In genomic region chr21:36092676-36093075, GRCh38 we compare ENCODE assay signal across 28 cellular contexts. TPM values are rescaled to one million over a fixed set of nuclear protein-coding genes. Genes with fewer than 3 reads are reported as not detected.
"Had no signal": no experiment of that assay in that cellular context is flagged by ENCODE, and none has a peak within 500 bp of the region (broad histone marks: within the 10 kb centered on the region; RNA-seq: fewer than 3 reads in every experiment).

No MANE protein-coding gene starts in this region.

- H3K36me3 ChIP-seq: adrenal gland, breast epithelium, MG63, SJCRH30 had no signal

- H3K27ac ChIP-seq: adrenal gland, breast epithelium, SJCRH30 had no signal

- H3K4me3 ChIP-seq: adrenal gland, breast epithelium, MG63, SJCRH30 had no signal

- H3K4me2 ChIP-seq: SK-N-SH had no signal

- H3K9me3 ChIP-seq: adrenal gland, breast epithelium, SK-N-SH had no signal

- H3K27me3 ChIP-seq: adrenal gland, breast epithelium, MG63, SJCRH30 had no signal

- H3K9ac ChIP-seq: SK-N-SH had no signal

- H3K4me1 ChIP-seq: breast epithelium, SJCRH30 had no signal

- ATAC-seq: activated CD4-positive, CD25-positive, alpha-beta regulatory T cell treated with anti-CD3 and anti-CD28 coated beads, Interleukin-2, amount 50 U/mL, for 24 hours; activated CD8-positive, alpha-beta T cell treated with anti-CD3 and anti-CD28 coated beads, Interleukin-2, amount 10 ng/mL, durations not matched to agents 7 days and 5 days; Right ventricle myocardium inferior had no signal

- DNase-seq: activated CD4-positive, alpha-beta T cell treated with anti-CD3 and anti-CD28 coated beads for 48 hours; activated CD4-positive, alpha-beta T cell treated with anti-CD3 and anti-CD28 coated beads, Interleukin-2, amount 50 U/mL, for 4 hours; activated CD8-positive, alpha-beta memory T cell treated with anti-CD3 and anti-CD28 coated beads, Interleukin-2, amount 50 U/mL, for 48 hours; activated CD8-positive, alpha-beta T cell treated with anti-CD3 and anti-CD28 coated beads, Interleukin-2, amount 10 ng/mL, durations not matched to agents 7 days and 5 days; activated naive CD4-positive, alpha-beta T cell treated with anti-CD3 and anti-CD28 coated beads, Interleukin-2, amount 50 U/mL, for 16 hours; activated naive CD8-positive, alpha-beta T cell treated with anti-CD3 and anti-CD28 coated beads, Interleukin-2, amount 10 ng/mL, durations not matched to agents 7 days and 5 days; activated T-cell treated with anti-CD3 and anti-CD28 coated beads, Interleukin-2, amount 50 U/mL, for 1 hour; adrenal gland; anterior cingulate cortex; caudate nucleus; MG63; NCI-H1092 treated with DMSO at 0.1 percent for 48 hours; NCI-H1417 treated with DMSO at 0.1 percent for 48 hours; NCI-H1694; NCI-H2029; NCI-H2107; NCI-H2171 treated with DMSO at 0.1 percent for 48 hours; NCI-H226; NCI-H526 treated with DMSO at 0.1 percent for 48 hours; NCI-H82; RPMI8226; SJCRH30; SK-N-SH; T-helper 1 cell had no signal

RNA-seq across cellular contexts. Expression of gene CBR1, which starts 22.9 kb away (rescaled TPM):
- total RNA-seq: SJCRH30 had no signal

RNA-seq across cellular contexts. Expression of gene CBR3, which starts 42.2 kb away (rescaled TPM):
- total RNA-seq: OCI-LY7 had no signal
